ENCODE assay signal across 8 cellular contexts in genomic region chr21:34845521-34846213, GRCh38.
DNase-seq lines count a peak whose midpoint lies in the region; ATAC-seq and TF ChIP-seq lines count a peak whose summit lies in the region.

No MANE protein-coding gene starts in this region.

- H3K79me2 ChIP-seq in mesendoderm (ENCODE audit: control insufficient read depth, insufficient read depth, low read length): no peaks in the 10 kb centered on the region

- no CpG with 5 or more reads among the region's 6 CpGs for WGBS in mesendoderm (ENCODE audit: extremely low coverage, insufficient coverage, low lambda C conversion rate)

- H4K8ac ChIP-seq in mesendoderm (ENCODE audit: low read depth, low read length): no peak overlapping the region

- H3K4me2 ChIP-seq in mesendoderm (ENCODE audit: low read length): no peak overlapping the region

- peaks cover 0 to 1% (median 0%) of the 10 kb centered on the region in 11 donors for H3K9me3 Mint-ChIP-seq in naive thymus-derived CD4-positive, alpha-beta T cell

- no peak overlapping the region for H3K18ac ChIP-seq in mesendoderm (ENCODE audit: low read length)

- ATAC-seq in GM18870 (IDR thresholded peaks at IDR 0.05; ENCODE audit: unreplicated experiment) (peak; percentile 92), HG03066 (IDR thresholded peaks at IDR 0.05; ENCODE audit: low read depth, unreplicated experiment) (peak; percentile 98)
- ATAC-seq in naive thymus-derived CD4-positive, alpha-beta T cell: peak; percentile 63

- CTCF ChIA-PET in naive thymus-derived CD4-positive, alpha-beta T cell (lab: Charles Lee): no interaction called here

- H3K27ac Mint-ChIP-seq in naive thymus-derived CD4-positive, alpha-beta T cell: peak overlapping the region; percentile 46 to 83 (median 70)

- no peak overlapping the region for H2BK5ac ChIP-seq in mesendoderm (ENCODE audit: low read length)

- no peak overlapping the region for H4K5ac ChIP-seq in mesendoderm (ENCODE audit: low read length)

- no peak overlapping the region for H2BK15ac ChIP-seq in mesendoderm (replicated peaks; ENCODE audit: low read depth)

- no peaks in the 10 kb centered on the region for H3K79me1 ChIP-seq in mesendoderm (ENCODE audit: low read length)

- POLR2A ChIA-PET in naive thymus-derived CD4-positive, alpha-beta T cell (lab: Charles Lee): no interaction called here

- peak overlapping the region in 2 of 10 donors; percentile 50 to 62 for H3K4me3 Mint-ChIP-seq in naive thymus-derived CD4-positive, alpha-beta T cell

- H3K4me3 ChIP-seq in cardiac fibroblast (replicated peaks in 1 of 2; ENCODE audit: low read depth in 2 of 2, low read length in 2 of 2) (no peak overlapping the region), mesendoderm (ENCODE audit: low read length) (no peak overlapping the region)
- H3K4me3 ChIP-seq in naive thymus-derived CD4-positive, alpha-beta T cell (ENCODE audit: low read length): no peak overlapping the region

- no peak overlapping the region for H3K56ac ChIP-seq in mesendoderm (ENCODE audit: low read length)

- H3K4me1 Mint-ChIP-seq in naive thymus-derived CD4-positive, alpha-beta T cell: peaks cover 24 to 40% (median 34%) of the 10 kb centered on the region in 7 donors

- no peak overlapping the region for H3K9ac ChIP-seq in mesendoderm (ENCODE audit: low read length)

- peaks cover 0 to 20% of the 10 kb centered on the region in 2 donors for H3K4me1 ChIP-seq in naive thymus-derived CD4-positive, alpha-beta T cell (ENCODE audit: control insufficient read depth in 2 of 2, insufficient read depth in 2 of 2, low read length in 2 of 2)
- peaks cover 7% of the 10 kb centered on the region for H3K4me1 ChIP-seq in mesendoderm (ENCODE audit: control insufficient read depth, low read depth, low read length)

- no peak overlapping the region for H3K4ac ChIP-seq in mesendoderm (ENCODE audit: low read depth, low read length)

- H3K36me3 ChIP-seq in naive thymus-derived CD4-positive, alpha-beta T cell (ENCODE audit: control insufficient read depth in 2 of 3, insufficient read depth in 3 of 3, low read length in 3 of 3): peaks cover 0 to 53% (median 15%) of the 10 kb centered on the region in 3 experiments
- H3K36me3 ChIP-seq in mesendoderm (ENCODE audit: control insufficient read depth, insufficient read depth, low read length): no peaks in the 10 kb centered on the region

- H3K27ac ChIP-seq in naive thymus-derived CD4-positive, alpha-beta T cell (ENCODE audit: low read depth, low read length): no peak overlapping the region
- no peak overlapping the region for H3K27ac ChIP-seq in mesendoderm (ENCODE audit: low read depth, low read length)

- H3K27me3 Mint-ChIP-seq in naive thymus-derived CD4-positive, alpha-beta T cell: no peaks in the 10 kb centered on the region

- intact Hi-C loops in naive thymus-derived CD4-positive, alpha-beta T cell (cut with micrococcal nuclease): loop anchor here in 1 of 2 donors (5.0 kb wide), 1 partner anchor 38 kb away; no protein-coding TSS in a partner anchor

- peaks cover 0 to 27% (median 18%) of the 10 kb centered on the region in 5 donors for H3K36me3 Mint-ChIP-seq in naive thymus-derived CD4-positive, alpha-beta T cell

- H2AK5ac ChIP-seq in mesendoderm (ENCODE audit: low read length): no peak overlapping the region

- no peak for TF ChIP-seq CTCF in cardiac fibroblast (IDR thresholded peaks at IDR 0.05; ENCODE audit: low read depth, low read length)

- H2BK120ac ChIP-seq in mesendoderm (ENCODE audit: low read depth, low read length): no peak overlapping the region

- H3K9me3 ChIP-seq in naive thymus-derived CD4-positive, alpha-beta T cell (ENCODE audit: control insufficient read depth in 2 of 3, low read length in 3 of 3): no peaks in the 10 kb centered on the region

- no peak overlapping the region for H3K23ac ChIP-seq in mesendoderm (ENCODE audit: low read length)

- DNase-seq in AG08395 (ENCODE audit: low spot score): peak; percentile 23
- DNase-seq in cardiac fibroblast (ENCODE audit: low read depth in 2 of 2): peak; percentile 82 to 88
- DNase-seq in naive thymus-derived CD4-positive, alpha-beta T cell: peak in 1 of 9 donors; percentile 44
- DNase-seq in NCI-H446 (lab: John Stamatoyannopoulos, UW): no peak
- DNase-seq in mesendoderm: no peak

- H3K27me3 ChIP-seq in naive thymus-derived CD4-positive, alpha-beta T cell (ENCODE audit: control insufficient read depth in 2 of 2, insufficient read depth in 2 of 2, low read length in 2 of 2): no peaks in the 10 kb centered on the region
- no peaks in the 10 kb centered on the region for H3K27me3 ChIP-seq in mesendoderm (ENCODE audit: insufficient read depth, low read length, poor library complexity)

TF ChIP-seq in PFSK-1, 5 proteins besides CTCF, POLR2A, EP300 and RAD21:
- TF ChIP-seq POLR2AphosphoS5 (IDR thresholded peaks at IDR 0.05; ENCODE audit: low read depth, low read length): 0 out of 2 replicates have a peak, but pooled peaks have one; percentile 13
- TF ChIP-seq REST (IDR thresholded peaks at IDR 0.05; ENCODE audit: insufficient read depth in 1 of 2, low read depth in 2 of 2, low read length in 2 of 2): no peak
- TF ChIP-seq FOXP2 (optimal IDR thresholded peaks at IDR 0.05; ENCODE audit: borderline replicate concordance, extremely low read depth, extremely low read length, insufficient read depth): no peak
- TF ChIP-seq SIN3A (IDR thresholded peaks at IDR 0.05; ENCODE audit: borderline replicate concordance, insufficient read depth, low read length): no peak
- no peak for TF ChIP-seq TAF1 (IDR thresholded peaks at IDR 0.05; ENCODE audit: borderline replicate concordance, insufficient read depth, low read length)

Comparison
In these comparisons a context has a peak if more than half of its experiments do, and no peak if none do; other contexts are left out.
1. DNase-seq: peak in AG08395 (single experiment) and cardiac fibroblast (2 of 2); none in NCI-H446 (0 of 2) and mesendoderm (single experiment).
2. Peak in every context shown above with its lines, with median percentiles within 50 percentile points of each other: ATAC-seq.